21 cellular contexts compared by ENCODE assay signal in genomic region chr18:39494211-39494896, GRCh38.
DNase-seq lines count a peak whose midpoint lies in the region; ATAC-seq and TF ChIP-seq lines count a peak whose summit lies in the region.
"Had no signal": no experiment of that assay in that cellular context is flagged by ENCODE, and none has a peak within 500 bp of the region (broad histone marks: within the 10 kb centered on the region; RNA-seq: fewer than 3 reads in every experiment).

No MANE protein-coding gene starts in this region.

- H2AFZ ChIP-seq in OCI-LY7 (ENCODE audit: low read length), result no peak overlapping the region
- H2AFZ ChIP-seq: GM23248, PC-9 had no signal

- H4K20me1 ChIP-seq in OCI-LY7 (ENCODE audit: insufficient read depth, low read length), result no peaks in the 10 kb centered on the region

- POLR2A ChIA-PET in OCI-LY7 (lab: Charles Lee), result interaction anchor here (0.6 kb wide), 1 partner anchor 36 kb away, joined by 3 read pairs; no protein-coding TSS in a partner anchor

- no peaks in the 10 kb centered on the region for H3K79me2 ChIP-seq in OCI-LY7 (ENCODE audit: insufficient read depth, low read depth, low read length)

- H3K4me1 ChIP-seq in OCI-LY7 (ENCODE audit: insufficient read depth, low read length, poor library complexity, severe bottlenecking), result no peaks in the 10 kb centered on the region

- CTCF ChIA-PET in OCI-LY7 (lab: Charles Lee; ENCODE audit: unreplicated experiment), result no interaction called here

- no peak for TF ChIP-seq CTCF in retinal pigment epithelial cell (conservative IDR thresholded peaks at IDR 0.05; ENCODE audit: low read depth, low read length)
- no peak for TF ChIP-seq CTCF in OCI-LY7 (conservative IDR thresholded peaks at IDR 0.05; ENCODE audit: low read length)

- peak; percentile 65 for DNase-seq in DMS53 (lab: John Stamatoyannopoulos, UW)
- peak; percentile 9 for DNase-seq in LHCN-M2 (ENCODE audit: low read depth)
- no peak for DNase-seq in left lobe of liver (ENCODE audit: low spot score)
- peak; percentile 3 for DNase-seq in retinal pigment epithelial cell (ENCODE audit: low read depth)
- DNase-seq in iPS-NIHi11 (ENCODE audit: low spot score), result no peak
- no peak for DNase-seq in AG08395 (ENCODE audit: low spot score)
- DNase-seq in OCI-LY7 (ENCODE audit: low spot score), result no peak
- DNase-seq: ACHN; Calu3; CD4-positive, CD25-positive, alpha-beta regulatory T cell; GDM1; GM23248; KG1; NCI-H1048; NCI-H1694; NCI-H446 treated with DMSO at 0.1 percent for 48 hours; NCI-H774; PC-9 had no signal

- no TSS peak for BruUV-seq in OCI-LY7 (replicated peaks; lab: Mats Ljungman, UMichigan)

- H3K4me2 ChIP-seq in OCI-LY7 (ENCODE audit: low read length), result no peak overlapping the region
- H3K4me2 ChIP-seq: PC-9 had no signal

- intact Hi-C loops in OCI-LY7 (cut with micrococcal nuclease; ENCODE audit: unreplicated experiment), result no loop called here

- H3K4me3 ChIP-seq in retinal pigment epithelial cell (ENCODE audit: low read length) (no peak overlapping the region), OCI-LY7 (ENCODE audit: low read depth, low read length, poor library complexity, severe bottlenecking) (no peak overlapping the region)
- H3K4me3 ChIP-seq: GM12878, GM23248, PC-9, SJCRH30 had no signal

- H3K36me3 ChIP-seq in OCI-LY7 (ENCODE audit: insufficient read depth, low read length), result no peaks in the 10 kb centered on the region
- H3K36me3 ChIP-seq: SJCRH30 had no signal

- no peaks in the 10 kb centered on the region for H3K9me3 ChIP-seq in OCI-LY7 (ENCODE audit: low read length)
- H3K9me3 ChIP-seq: SJCRH30 had no signal

- H3K27ac ChIP-seq in OCI-LY7 (ENCODE audit: low read depth, low read length, poor library complexity, severe bottlenecking), result no peak overlapping the region
- H3K27ac ChIP-seq: GM23248, PC-9, SJCRH30 had no signal

- peak; percentile 73 for ATAC-seq in left lobe of liver
- ATAC-seq: GM12878, HCT116 had no signal

- no peaks in the 10 kb centered on the region for H3K9me2 ChIP-seq in OCI-LY7 (ENCODE audit: insufficient read depth, low read length)

Comparison
In these comparisons a context has a peak if more than half of its experiments do, and no peak if none do; other contexts are left out.
1. DNase-seq: peak in DMS53 (single experiment), LHCN-M2 (single experiment) and retinal pigment epithelial cell (single experiment); none in left lobe of liver (single experiment), iPS-NIHi11 (single experiment), AG08395 (single experiment) and OCI-LY7 (single experiment).